1 cellular context compared by ENCODE assay signal in genomic region chr9:137450538-137451222, GRCh38.
TF ChIP-seq lines count a peak whose summit lies in the region.

No MANE protein-coding gene starts in this region.

TF ChIP-seq in HepG2, 621 proteins besides CTCF, POLR2A, EP300 and RAD21:
- TF ChIP-seq ZNF746 (CRISPR knock-in tag; IDR thresholded peaks at IDR 0.05) (peak; percentile 69; the same call in 1 of the 2 replicates), NR2F2 (IDR thresholded peaks at IDR 0.05; ENCODE audit: borderline replicate concordance, low read depth) (peak; percentile 25; the same call in 1 of the 2 replicates), TCF7 (IDR thresholded peaks at IDR 0.05; ENCODE audit: low read depth) (peak; percentile 91), TCF7L2 (IDR thresholded peaks at IDR 0.05; ENCODE audit: low read depth, low read length) (peak; percentile 72; the same call in 1 of the 2 replicates)
